ENCODE assay signal across 1 cellular context in genomic region chr1:236052227-236052993, GRCh38.
TF ChIP-seq lines count a peak whose summit lies in the region.

No MANE protein-coding gene starts in this region.

TF ChIP-seq in GM12878, 131 proteins besides CTCF, POLR2A, EP300 and RAD21:
- TF ChIP-seq ZNF24 (IDR thresholded peaks at IDR 0.05) (no peak; the same call in 1 of the 2 replicates), EED (IDR thresholded peaks at IDR 0.05; ENCODE audit: low read depth) (0 out of 2 replicates have a peak, but pooled peaks have one; percentile 33)
